Comparison of ENCODE assay signal across 8 cellular contexts in genomic region chr14:57486767-57487379, GRCh38. TPM values are rescaled to one million over a fixed set of nuclear protein-coding genes. Genes with fewer than 3 reads are reported as not detected.
DNase-seq lines count a peak whose midpoint lies in the region; ATAC-seq and TF ChIP-seq lines count a peak whose summit lies in the region.

No MANE protein-coding gene starts in this region.

- no TSS peak for BruUV-seq in A673 (replicated peaks; lab: Mats Ljungman, UMichigan)
- BruUV-seq in MCF 10A (replicated peaks; lab: Mats Ljungman, UMichigan): no TSS peak

- DNase-seq in A673 (ENCODE audit: low spot score): peak; percentile 82
- DNase-seq in GM20000 (ENCODE audit: low spot score): peak; percentile 22
- DNase-seq in NCI-H2171 treated with DMSO at 0.1 percent for 48 hours (lab: John Stamatoyannopoulos, UW): peak; percentile 91
- DNase-seq in MCF 10A (ENCODE audit: unreplicated experiment): peak; percentile 64
- no peak for DNase-seq in left lobe of liver (ENCODE audit: low spot score)
- DNase-seq in 8988T: no peak
- no peak for DNase-seq in stimulated activated effector memory CD8-positive, alpha-beta T cell treated with anti-CD3 and anti-CD28 coated beads, Interleukin-12 subunit alpha, Interleukin-12 subunit beta, amount 100 ng/mL, for 72 hours (ENCODE audit: low spot score in 2 of 2)
- no peak for DNase-seq in ecto neural progenitor cell (ENCODE audit: low spot score)

- peak; percentile 92 for ATAC-seq in left lobe of liver
- no peak for ATAC-seq in stimulated activated effector memory CD8-positive, alpha-beta T cell treated with anti-CD3 and anti-CD28 coated beads, Interleukin-12 subunit alpha, Interleukin-12 subunit beta, amount 100 ng/mL, for 72 hours

- H3K36me3 Mint-ChIP-seq in MCF 10A (ENCODE audit: insufficient read depth, unreplicated experiment): no peaks in the 10 kb centered on the region
- no peaks in the 10 kb centered on the region for H3K36me3 Mint-ChIP-seq in stimulated activated effector memory CD8-positive, alpha-beta T cell treated with anti-CD3 and anti-CD28 coated beads, Interleukin-12 subunit alpha, Interleukin-12 subunit beta, amount 100 ng/mL, for 72 hours

- H3K27me3 Mint-ChIP-seq in MCF 10A (ENCODE audit: insufficient read depth, unreplicated experiment): no peaks in the 10 kb centered on the region

- no peaks in the 10 kb centered on the region for H3K9me3 ChIP-seq in A673 (ENCODE audit: low read depth, low read length, poor library complexity, severe bottlenecking)

- H3K36me3 ChIP-seq in A673 (ENCODE audit: insufficient read depth, low read length, poor library complexity, severe bottlenecking): no peaks in the 10 kb centered on the region

- intact Hi-C loops in A673 (cut with micrococcal nuclease; ENCODE audit: unreplicated experiment): loop anchor here (5.0 kb wide), 3 partner anchors 205 to 585 kb away; no protein-coding TSS in a partner anchor
- intact Hi-C loops in MCF 10A (cut with micrococcal nuclease): loop anchor here (1.0 to 2.0 kb wide), 3 partner anchors 206 to 585 kb away; no protein-coding TSS in a partner anchor

- peak; percentile 82 for TF ChIP-seq CTCF in A673 (conservative IDR thresholded peaks at IDR 0.05; ENCODE audit: low read depth, low read length)
- peak; percentile 43 for TF ChIP-seq CTCF in GM20000 (IDR thresholded peaks at IDR 0.05; ENCODE audit: extremely low read depth, missing control alignments)
- TF ChIP-seq CTCF in MCF 10A (IDR thresholded peaks at IDR 0.05; ENCODE audit: unreplicated experiment): peak; percentile 62

- H3K4me1 Mint-ChIP-seq in MCF 10A (ENCODE audit: insufficient read depth, unreplicated experiment): no peaks in the 10 kb centered on the region
- no peaks in the 10 kb centered on the region for H3K4me1 Mint-ChIP-seq in stimulated activated effector memory CD8-positive, alpha-beta T cell treated with anti-CD3 and anti-CD28 coated beads, Interleukin-12 subunit alpha, Interleukin-12 subunit beta, amount 100 ng/mL, for 72 hours

- POLR2A ChIA-PET in A673 (lab: Charles Lee; ENCODE audit: low non-redundant PET) (no interaction called here), MCF 10A (lab: Yijun Ruan, JAX) (no interaction called here)

- no peaks in the 10 kb centered on the region for H3K27me3 ChIP-seq in A673 (replicated peaks; ENCODE audit: insufficient read depth, low read depth, low read length, poor library complexity)

- no peak overlapping the region for H3K27ac ChIP-seq in A673 (ENCODE audit: low read depth, low read length, poor library complexity, severe bottlenecking)

- CTCF ChIA-PET in A673 (lab: Charles Lee) (interaction anchor here (1.1 to 1.2 kb wide), 2 partner anchors 385 to 585 kb away, joined by 3 to 4 read pairs; no protein-coding TSS in a partner anchor), MCF 10A (lab: Yijun Ruan, JAX) (interaction anchor here (0.6 to 2.7 kb wide), 14 partner anchors 12 to 587 kb away, joined by 3 to 15 read pairs (median 6); no protein-coding TSS in a partner anchor)

- H3K4me3 ChIP-seq in A673 (ENCODE audit: low read depth, low read length, poor library complexity, severe bottlenecking): no peak overlapping the region

- H3K27ac Mint-ChIP-seq in MCF 10A (ENCODE audit: low read depth, unreplicated experiment): no peak overlapping the region
- H3K27ac Mint-ChIP-seq in stimulated activated effector memory CD8-positive, alpha-beta T cell treated with anti-CD3 and anti-CD28 coated beads, Interleukin-12 subunit alpha, Interleukin-12 subunit beta, amount 100 ng/mL, for 72 hours: no peak overlapping the region

- H3K4me3 Mint-ChIP-seq in MCF 10A (ENCODE audit: unreplicated experiment): no peak overlapping the region
- H3K4me3 Mint-ChIP-seq in stimulated activated effector memory CD8-positive, alpha-beta T cell treated with anti-CD3 and anti-CD28 coated beads, Interleukin-12 subunit alpha, Interleukin-12 subunit beta, amount 100 ng/mL, for 72 hours: no peak overlapping the region

- peaks cover 14% of the 10 kb centered on the region for H3K4me1 ChIP-seq in A673 (ENCODE audit: insufficient read depth, low read length, poor library complexity, severe bottlenecking)

- no peaks in the 10 kb centered on the region for H3K9me3 Mint-ChIP-seq in MCF 10A (ENCODE audit: unreplicated experiment)
- no peaks in the 10 kb centered on the region for H3K9me3 Mint-ChIP-seq in stimulated activated effector memory CD8-positive, alpha-beta T cell treated with anti-CD3 and anti-CD28 coated beads, Interleukin-12 subunit alpha, Interleukin-12 subunit beta, amount 100 ng/mL, for 72 hours

RNA-seq across cellular contexts. Expression of gene CCDC198, which starts 6.8 kb away (rescaled TPM):
- total RNA-seq in A673 (2021) (not detected in 2 replicates), MCF 10A (2022) (not detected in 2 replicates), left lobe of liver (27.4 TPM)

Comparison
In these comparisons a context has a peak if more than half of its experiments do, and no peak if none do; other contexts are left out.
1. DNase-seq: peak in A673 (single experiment), GM20000 (single experiment), NCI-H2171 treated with DMSO at 0.1 percent for 48 hours (single experiment) and MCF 10A (single experiment); none in left lobe of liver (single experiment), 8988T (single experiment), stimulated activated effector memory CD8-positive, alpha-beta T cell treated with anti-CD3 and anti-CD28 coated beads, Interleukin-12 subunit alpha, Interleukin-12 subunit beta, amount 100 ng/mL, for 72 hours (0 of 2) and ecto neural progenitor cell (single experiment).
2. RNA of gene CCDC198, which starts 6.8 kb away (total RNA-seq): 27.4 TPM in left lobe of liver (single experiment); not detected in A673 and not detected in MCF 10A; every median in the first group is over 10 times any median in the second.
3. Peak in every context shown above with its lines, with median percentiles within 50 percentile points of each other: CTCF ChIP-seq.